7 cellular contexts compared by ENCODE assay signal in genomic region chr10:29998142-29998808, GRCh38.
A peak's percentile ranks its signal among the peaks of the same experiment; 100 is the strongest.
DNase-seq lines count a peak whose midpoint lies in the region; ATAC-seq and TF ChIP-seq lines count a peak whose summit lies in the region.

No MANE protein-coding gene starts in this region.

- in situ Hi-C loops in T47D (cut with HindIII; ENCODE audit: low pct_unique_long_range_greater_than_20kb, low sequenced_read_pairs) = no loop called here

- DNase-seq in NCI-H1694 (lab: John Stamatoyannopoulos, UW) (peak; percentile 63), T47D (ENCODE audit: low read depth in 1 of 2, low spot score in 1 of 2) (peak; percentile 49 to 83), iris pigment epithelial cell (ENCODE audit: low read depth) (peak; percentile 86)
- DNase-seq in stimulated activated CD4-positive, alpha-beta T cell treated with anti-CD3 and anti-CD28 coated beads, Interleukin-1b, Interleukin-23, amount 100 ng/mL, for 1 hour (ENCODE audit: low read depth in 2 of 2) = peak; percentile 44 to 50

- TF ChIP-seq CTCF in GM12874 (IDR thresholded peaks at IDR 0.05; ENCODE audit: insufficient read depth, low read depth, low read length) (peak; percentile 100), VCaP (conservative IDR thresholded peaks at IDR 0.05) (peak; percentile 98)

- no peak overlapping the region for H3K27ac ChIP-seq in VCaP

- peak; percentile 79 for ATAC-seq in HG02588 (IDR thresholded peaks at IDR 0.05; ENCODE audit: unreplicated experiment)
